9 cellular contexts compared by ENCODE assay signal in genomic region chr11:746289-747175, GRCh38. TPM values are rescaled to one million over a fixed set of nuclear protein-coding genes. Genes with fewer than 3 reads are reported as not detected.
DNase-seq lines count a peak whose midpoint lies in the region; ATAC-seq, FAIRE-seq and TF ChIP-seq lines count a peak whose summit lies in the region.
"Had no signal": no experiment of that assay in that cellular context is flagged by ENCODE, and none has a peak within 500 bp of the region (broad histone marks: within the 10 kb centered on the region; RNA-seq: fewer than 3 reads in every experiment).

No MANE protein-coding gene starts in this region.

- H2AFZ ChIP-seq in keratinocyte (ENCODE audit: control insufficient read depth, low read length): peak overlapping the region; percentile 76

- WGBS in body of pancreas, 2 donors: 23 to 56% methylated on average over 18 to 47 of the region's 48 CpGs
- 22 to 41% (median 28%) methylated on average over 26 to 48 of the region's 48 CpGs for WGBS in spleen, 5 donors

- ATAC-seq in HG02642 (IDR thresholded peaks at IDR 0.05; ENCODE audit: poor library complexity, unreplicated experiment) (peak; percentile 20), body of pancreas (peak; percentile 25)

- H3K9me1 ChIP-seq in keratinocyte (ENCODE audit: control insufficient read depth, extremely low read depth, insufficient read depth, low read length): no peaks in the 10 kb centered on the region

- peak overlapping the region; percentile 64 to 95 (median 90) for H3K27ac ChIP-seq in body of pancreas
- H3K27ac ChIP-seq in keratinocyte (ENCODE audit: control insufficient read depth, insufficient read depth, low read length): no peak overlapping the region
- H3K27ac ChIP-seq in spleen: peak overlapping the region in 7 of 8 donors; percentile 86 to 99 (median 92)

- intact Hi-C loops in body of pancreas (cut with DNase I): no loop called here
- intact Hi-C loops in spleen (cut with DNase I; ENCODE audit: low total_unique reads): no loop called here

- no peaks in the 10 kb centered on the region for H3K9me3 ChIP-seq in body of pancreas
- H3K9me3 ChIP-seq in keratinocyte (ENCODE audit: control insufficient read depth, low read depth, low read length): no peaks in the 10 kb centered on the region
- no peaks in the 10 kb centered on the region for H3K9me3 ChIP-seq in spleen

- no peak for TF ChIP-seq POLR2A in body of pancreas (IDR thresholded peaks at IDR 0.05)
- no peak for TF ChIP-seq POLR2A in spleen (IDR thresholded peaks at IDR 0.05)

- H3K79me2 ChIP-seq in keratinocyte (ENCODE audit: control insufficient read depth, insufficient read depth, low read length): peaks cover 38% of the 10 kb centered on the region

- dilution Hi-C loops in keratinocyte (cut with MboI; ENCODE audit: extremely low pct_ligation_motif_present, low sequenced_read_pairs): no loop called here

- peak overlapping the region; percentile 86 for H3K4me2 ChIP-seq in keratinocyte (ENCODE audit: control insufficient read depth, extremely low read depth, insufficient read depth, low read depth, low read length)

- peak overlapping the region; percentile 90 for H3K9ac ChIP-seq in keratinocyte (ENCODE audit: control insufficient read depth, extremely low read depth, insufficient read depth, low read length)

- peaks cover 31% of the 10 kb centered on the region for H3K4me1 ChIP-seq in body of pancreas
- peaks cover 16% of the 10 kb centered on the region for H3K4me1 ChIP-seq in keratinocyte (ENCODE audit: control insufficient read depth, extremely low read depth, insufficient read depth, low read length)
- H3K4me1 ChIP-seq in spleen: peaks cover 21 to 62% (median 41%) of the 10 kb centered on the region in 6 donors

- no peak for TF ChIP-seq CTCF in body of pancreas (IDR thresholded peaks at IDR 0.05)
- TF ChIP-seq CTCF in keratinocyte (optimal IDR thresholded peaks at IDR 0.05 in 1 of 3, IDR thresholded peaks at IDR 0.05 in 1 of 3, conservative IDR thresholded peaks at IDR 0.05 in 1 of 3; ENCODE audit: extremely low read depth in 1 of 3, insufficient read depth in 2 of 3, low read length in 3 of 3): no peak
- TF ChIP-seq CTCF in spleen (IDR thresholded peaks at IDR 0.05 in 8 of 11, conservative IDR thresholded peaks at IDR 0.05 in 3 of 11): no peak

- H3K27me3 ChIP-seq in body of pancreas: no peaks in the 10 kb centered on the region
- no peaks in the 10 kb centered on the region for H3K27me3 ChIP-seq in keratinocyte (ENCODE audit: control insufficient read depth, extremely low read depth, insufficient read depth, low read length)
- no peaks in the 10 kb centered on the region for H3K27me3 ChIP-seq in spleen (replicated peaks in 1 of 7)

- peak; percentile 53 for DNase-seq in DMS 273 (lab: John Stamatoyannopoulos, UW; ENCODE audit: unreplicated experiment)
- DNase-seq in DMS 273 treated with DMSO at 0.1 percent for 48 hours (lab: John Stamatoyannopoulos, UW): no peak
- DNase-seq in NCI-H69 (lab: John Stamatoyannopoulos, UW): peak; percentile 82
- peak in 3 of 4 donors; percentile 42 to 57 (median 53) for DNase-seq in body of pancreas
- DNase-seq in keratinocyte (ENCODE audit: low read depth, low spot score): no peak
- DNase-seq in spleen: peak; percentile 67
- DNase-seq in urothelium cell line (ENCODE audit: low spot score): no peak

- H3K4me3 ChIP-seq in body of pancreas (peak overlapping the region; percentile 50 to 91), keratinocyte (ENCODE audit: control insufficient read depth in 2 of 3, extremely low read depth in 1 of 3, insufficient read depth in 2 of 3, low read depth in 1 of 3, low read length in 3 of 3) (peak overlapping the region; percentile 90 to 97 (median 95)), spleen (peak overlapping the region; percentile 85 to 98 (median 96))

- H3K36me3 ChIP-seq in body of pancreas (replicated peaks in 1 of 2; ENCODE audit: insufficient read depth in 1 of 2, low read depth in 2 of 2): no peaks in the 10 kb centered on the region
- no peaks in the 10 kb centered on the region for H3K36me3 ChIP-seq in keratinocyte (ENCODE audit: control insufficient read depth in 2 of 2, extremely low read depth in 1 of 2, insufficient read depth in 2 of 2, low read length in 2 of 2)
- H3K36me3 ChIP-seq in spleen: peaks cover 0 to 15% (median 0%) of the 10 kb centered on the region in 6 donors

- FAIRE-seq in keratinocyte (lab: Jason Lieb, UNC) (no peak), urothelium cell line (lab: Jason Lieb, UNC) (no peak)
- FAIRE-seq: A204.1 had no signal

- H4K20me1 ChIP-seq in keratinocyte (ENCODE audit: control insufficient read depth, extremely low read depth, insufficient read depth, low read length): no peaks in the 10 kb centered on the region

RNA-seq across cellular contexts. Expression of gene TALDO1, which starts 0.7 kb away (rescaled TPM):
- 100 to 1,000 TPM in 1 of 2 donors, 10 to 100 TPM in 1; 78.9 to 119 TPM for total RNA-seq in body of pancreas
- 162 to 200 TPM (median 170 TPM) in 3 replicates for polyA plus RNA-seq in keratinocyte
- polyA plus RNA-seq in keratinocyte (2011; ENCODE audit: low read depth): 214 TPM
- polyA plus RNA-seq in keratinocyte (2011; cell fraction: cytosol; rRNA removed): 138 and 195 TPM in 2 replicates
- 132 and 133 TPM in 2 replicates for polyA plus RNA-seq in keratinocyte (2011; cell fraction: nucleus; rRNA removed)
- 207 and 214 TPM in 2 replicates for polyA plus RNA-seq in keratinocyte (2012; ENCODE audit: low replicate concordance)
- 82.7 to 124 TPM (median 97.7 TPM) in 3 replicates for polyA minus RNA-seq in keratinocyte
- polyA minus RNA-seq in keratinocyte (2011; cell fraction: cytosol; rRNA and poly(A)+ RNA removed): 164 TPM
- polyA minus RNA-seq in keratinocyte (2011; cell fraction: nucleus; rRNA and poly(A)+ RNA removed): 31.6 and 36.6 TPM in 2 replicates
- 100 to 1,000 TPM; 160 to 292 (median 229) TPM for total RNA-seq in spleen
- polyA plus RNA-seq in spleen: 100 to 1,000 TPM; 108 to 177 (median 125) TPM

RNA-seq across cellular contexts. Expression of gene GATD1, which starts 30.8 kb away (rescaled TPM):
- 10 to 100 TPM; 14.0 to 28.7 TPM for total RNA-seq in body of pancreas
- 24.4 to 48.0 TPM (median 24.6 TPM) in 3 replicates for polyA plus RNA-seq in keratinocyte
- 8.2 TPM for polyA plus RNA-seq in keratinocyte (2011; ENCODE audit: low read depth)
- polyA plus RNA-seq in keratinocyte (2011; cell fraction: cytosol; rRNA removed): 18.2 and 41.8 TPM in 2 replicates
- 116 and 155 TPM in 2 replicates for polyA plus RNA-seq in keratinocyte (2011; cell fraction: nucleus; rRNA removed)
- 27.6 and 43.5 TPM in 2 replicates for polyA plus RNA-seq in keratinocyte (2012; ENCODE audit: low replicate concordance)
- 21.9 to 31.3 TPM (median 24.9 TPM) in 3 replicates for polyA minus RNA-seq in keratinocyte
- polyA minus RNA-seq in keratinocyte (2011; cell fraction: cytosol; rRNA and poly(A)+ RNA removed): 37.8 TPM
- 34.8 and 49.2 TPM in 2 replicates for polyA minus RNA-seq in keratinocyte (2011; cell fraction: nucleus; rRNA and poly(A)+ RNA removed)
- total RNA-seq in spleen: 10 to 100 TPM; 26.0 to 56.4 (median 50.9) TPM
- polyA plus RNA-seq in spleen: 10 to 100 TPM; 13.9 to 44.5 (median 17.4) TPM

RNA-seq across cellular contexts. Expression of gene EPS8L2, which starts 40.5 kb away (rescaled TPM):
- total RNA-seq in body of pancreas (100 to 1,000 TPM; 126 to 153 TPM), spleen (10 to 100 TPM in 1 of 7 donors, 1 to 10 TPM in 6; 4.2 to 14.7 (median 7.0) TPM)
- polyA plus RNA-seq in keratinocyte (81.4 to 297 TPM (median 114 TPM) in 3 replicates), spleen (10 to 100 TPM in 1 of 3 donors, 1 to 10 TPM in 2; 7.3 to 11.6 (median 8.5) TPM)
- 308 TPM for polyA plus RNA-seq in keratinocyte (2011; ENCODE audit: low read depth)
- 64.7 and 134 TPM in 2 replicates for polyA plus RNA-seq in keratinocyte (2011; cell fraction: cytosol; rRNA removed)
- polyA plus RNA-seq in keratinocyte (2011; cell fraction: nucleus; rRNA removed): 499 and 646 TPM in 2 replicates
- polyA plus RNA-seq in keratinocyte (2012; ENCODE audit: low replicate concordance): 119 and 230 TPM in 2 replicates
- 97.2 to 114 TPM (median 110 TPM) in 3 replicates for polyA minus RNA-seq in keratinocyte
- 140 TPM for polyA minus RNA-seq in keratinocyte (2011; cell fraction: cytosol; rRNA and poly(A)+ RNA removed)
- 100 and 132 TPM in 2 replicates for polyA minus RNA-seq in keratinocyte (2011; cell fraction: nucleus; rRNA and poly(A)+ RNA removed)

RNA-seq across cellular contexts. Expression of gene CEND1, which starts 43.4 kb away (rescaled TPM):
- under 1 TPM in 1 of 2 donors, not detected in 1; 0.78 TPM for total RNA-seq in body of pancreas
- not detected in 3 replicates for polyA plus RNA-seq in keratinocyte
- not detected for polyA plus RNA-seq in keratinocyte (2011; ENCODE audit: low read depth)
- polyA plus RNA-seq in keratinocyte (2011; cell fraction: cytosol; rRNA removed): not detected in 2 replicates
- not detected in 2 replicates for polyA plus RNA-seq in keratinocyte (2011; cell fraction: nucleus; rRNA removed)
- 0.10 TPM in 1 of 2 replicates, not detected in the other for polyA plus RNA-seq in keratinocyte (2012; ENCODE audit: low replicate concordance)
- not detected in 3 replicates for polyA minus RNA-seq in keratinocyte
- polyA minus RNA-seq in keratinocyte (2011; cell fraction: cytosol; rRNA and poly(A)+ RNA removed): not detected
- not detected in 2 replicates for polyA minus RNA-seq in keratinocyte (2011; cell fraction: nucleus; rRNA and poly(A)+ RNA removed)
- under 1 TPM in 1 of 7 donors, not detected in 6; 0.42 TPM for total RNA-seq in spleen
- under 1 TPM in 2 of 3 donors, not detected in 1; 0.29 to 0.42 TPM for polyA plus RNA-seq in spleen

RNA-seq across cellular contexts. Expression of gene TMEM80, which starts 50.9 kb away (rescaled TPM):
- 10 to 100 TPM; 21.8 to 36.3 TPM for total RNA-seq in body of pancreas
- 19.5 to 32.8 TPM (median 29.8 TPM) in 3 replicates for polyA plus RNA-seq in keratinocyte
- polyA plus RNA-seq in keratinocyte (2011; ENCODE audit: low read depth): 7.4 TPM
- polyA plus RNA-seq in keratinocyte (2011; cell fraction: cytosol; rRNA removed): 17.3 and 20.2 TPM in 2 replicates
- polyA plus RNA-seq in keratinocyte (2011; cell fraction: nucleus; rRNA removed): 53.4 and 59.4 TPM in 2 replicates
- polyA plus RNA-seq in keratinocyte (2012; ENCODE audit: low replicate concordance): 14.1 and 55.6 TPM in 2 replicates
- 5.0 to 15.5 TPM (median 11.2 TPM) in 3 replicates for polyA minus RNA-seq in keratinocyte
- polyA minus RNA-seq in keratinocyte (2011; cell fraction: cytosol; rRNA and poly(A)+ RNA removed): 13.4 TPM
- 11.3 and 12.3 TPM in 2 replicates for polyA minus RNA-seq in keratinocyte (2011; cell fraction: nucleus; rRNA and poly(A)+ RNA removed)
- total RNA-seq in spleen: 10 to 100 TPM; 20.1 to 37.6 (median 32.4) TPM
- polyA plus RNA-seq in spleen: 10 to 100 TPM; 18.7 to 30.8 (median 24.7) TPM

Comparison
In these comparisons a context has a peak if more than half of its experiments do, and no peak if none do; other contexts are left out.
1. DNase-seq: peak in DMS 273 (single experiment), NCI-H69 (single experiment), body of pancreas (3 of 4) and spleen (single experiment); none in DMS 273 treated with DMSO at 0.1 percent for 48 hours (single experiment), keratinocyte (single experiment) and urothelium cell line (single experiment).
2. RNA of gene EPS8L2, which starts 40.5 kb away (total RNA-seq): 126 to 153 TPM in body of pancreas; 4.2 to 14.7 TPM in spleen; every median in the first group is over 4 times any median in the second.
3. Peak in every context shown above with its lines, with median percentiles within 50 percentile points of each other: H3K4me3 ChIP-seq.